Comparison of ENCODE assay signal across 10 cellular contexts in genomic region chr2:181680937-181681811, GRCh38. TPM values are rescaled to one million over a fixed set of nuclear protein-coding genes. Genes with fewer than 3 reads are reported as not detected.
DNase-seq lines count a peak whose midpoint lies in the region; ATAC-seq and TF ChIP-seq lines count a peak whose summit lies in the region.
"Had no signal": no experiment of that assay in that cellular context is flagged by ENCODE, and none has a peak within 500 bp of the region (broad histone marks: within the 10 kb centered on the region; RNA-seq: fewer than 3 reads in every experiment).

No MANE protein-coding gene starts in this region.

- no peaks in the 10 kb centered on the region for H3K9me3 ChIP-seq in CD8-positive, alpha-beta T cell (ENCODE audit: low read length)
- H3K9me3 ChIP-seq in HUES6 (ENCODE audit: control insufficient read depth, insufficient read depth, low read depth, low read length), result no peaks in the 10 kb centered on the region
- no peaks in the 10 kb centered on the region for H3K9me3 ChIP-seq in right cardiac atrium (ENCODE audit: control insufficient read depth, low read length)

- TF ChIP-seq CTCF in CD8-positive, alpha-beta T cell (IDR thresholded peaks at IDR 0.05), result no peak
- TF ChIP-seq CTCF in neural crest cell (conservative IDR thresholded peaks at IDR 0.05), result no peak
- no peak for TF ChIP-seq CTCF in GM10266 (IDR thresholded peaks at IDR 0.05; ENCODE audit: control insufficient read depth, insufficient read depth, low read depth, missing control alignments)

- H3K4me1 ChIP-seq in CD8-positive, alpha-beta T cell (ENCODE audit: insufficient read depth, low read length), result peaks cover 48% of the 10 kb centered on the region
- H3K4me1 ChIP-seq in HUES6 (ENCODE audit: control insufficient read depth, insufficient read depth, low read length) (peaks cover 25% of the 10 kb centered on the region), right cardiac atrium (ENCODE audit: control insufficient read depth, insufficient read depth, low read length) (peaks cover 3% of the 10 kb centered on the region)

- DNase-seq in CD8-positive, alpha-beta T cell, result no peak
- DNase-seq in neural crest cell (ENCODE audit: low read depth, low spot score), result no peak
- DNase-seq in GM10266 (ENCODE audit: extremely low spot score), result no peak
- no peak for DNase-seq in right cardiac atrium
- DNase-seq in NCI-H2107 treated with DMSO at 0.1 percent for 48 hours (lab: John Stamatoyannopoulos, UW; ENCODE audit: unreplicated experiment), result no peak
- DNase-seq: NCI-H146 had no signal

- peak overlapping the region; percentile 50 for H3K4me3 Mint-ChIP-seq in CD8-positive, alpha-beta T cell
- peak overlapping the region; percentile 30 for H3K4me3 Mint-ChIP-seq in dendritic cell treated with granulocyte-macrophage colony-stimulating factor and Interleukin-4, amounts not matched to agents 40 ng/mL and 50 ng/mL, for 4 days
- H3K4me3 Mint-ChIP-seq in neural crest cell, result peak overlapping the region; percentile 85

- H3K27me3 Mint-ChIP-seq in CD8-positive, alpha-beta T cell (ENCODE audit: low read depth), result peaks cover 79% of the 10 kb centered on the region
- peaks cover 86% of the 10 kb centered on the region for H3K27me3 Mint-ChIP-seq in dendritic cell treated with granulocyte-macrophage colony-stimulating factor and Interleukin-4, amounts not matched to agents 40 ng/mL and 50 ng/mL, for 4 days
- H3K27me3 Mint-ChIP-seq in neural crest cell (ENCODE audit: low read depth), result peaks cover 96% of the 10 kb centered on the region

- no peak overlapping the region for H3K9ac ChIP-seq in HUES6 (ENCODE audit: low read length)

- H3K4me1 Mint-ChIP-seq in CD8-positive, alpha-beta T cell (ENCODE audit: low read depth), result peaks cover 57% of the 10 kb centered on the region
- H3K4me1 Mint-ChIP-seq in dendritic cell treated with granulocyte-macrophage colony-stimulating factor and Interleukin-4, amounts not matched to agents 40 ng/mL and 50 ng/mL, for 4 days (ENCODE audit: low read depth), result peaks cover 59% of the 10 kb centered on the region
- peaks cover 46% of the 10 kb centered on the region for H3K4me1 Mint-ChIP-seq in neural crest cell

- H3K36me3 Mint-ChIP-seq in CD8-positive, alpha-beta T cell, result no peaks in the 10 kb centered on the region
- no peaks in the 10 kb centered on the region for H3K36me3 Mint-ChIP-seq in dendritic cell treated with granulocyte-macrophage colony-stimulating factor and Interleukin-4, amounts not matched to agents 40 ng/mL and 50 ng/mL, for 4 days (ENCODE audit: low read depth)
- H3K36me3 Mint-ChIP-seq in neural crest cell (ENCODE audit: low read depth), result no peaks in the 10 kb centered on the region

- H3K36me3 ChIP-seq in CD8-positive, alpha-beta T cell (ENCODE audit: insufficient read depth, low read length), result no peaks in the 10 kb centered on the region
- H3K36me3 ChIP-seq in HUES6 (ENCODE audit: control insufficient read depth, insufficient read depth, low read length), result no peaks in the 10 kb centered on the region

- POLR2A ChIA-PET in CD8-positive, alpha-beta T cell (lab: Charles Lee), result no interaction called here

- 3% methylated on average over 38 of the region's 38 CpGs for WGBS in right cardiac atrium

- H3K9me3 Mint-ChIP-seq in CD8-positive, alpha-beta T cell, result peaks cover 3% of the 10 kb centered on the region
- no peaks in the 10 kb centered on the region for H3K9me3 Mint-ChIP-seq in dendritic cell treated with granulocyte-macrophage colony-stimulating factor and Interleukin-4, amounts not matched to agents 40 ng/mL and 50 ng/mL, for 4 days
- no peaks in the 10 kb centered on the region for H3K9me3 Mint-ChIP-seq in neural crest cell

- peaks cover 55% of the 10 kb centered on the region for H3K27me3 ChIP-seq in CD8-positive, alpha-beta T cell (ENCODE audit: insufficient read depth, low read length)
- H3K27me3 ChIP-seq in HUES6 (ENCODE audit: control insufficient read depth, insufficient read depth, low read length) (peaks cover 100% of the 10 kb centered on the region), right cardiac atrium (ENCODE audit: control insufficient read depth, insufficient read depth) (peaks cover 7% of the 10 kb centered on the region)

- intact Hi-C loops in CD8-positive, alpha-beta T cell (cut with DNase I, micrococcal nuclease), result no loop called here
- intact Hi-C loops in dendritic cell treated with granulocyte-macrophage colony-stimulating factor and Interleukin-4, amounts not matched to agents 40 ng/mL and 50 ng/mL, for 4 days (cut with micrococcal nuclease), result no loop called here
- intact Hi-C loops in right cardiac atrium (cut with DNase I), result no loop called here

- H3K27ac ChIP-seq in CD8-positive, alpha-beta T cell (ENCODE audit: low read depth, low read length), result no peak overlapping the region
- H3K27ac ChIP-seq in HUES6 (ENCODE audit: low read depth, low read length) (no peak overlapping the region), right cardiac atrium (ENCODE audit: low read length) (no peak overlapping the region)

- H3K27ac Mint-ChIP-seq in CD8-positive, alpha-beta T cell, result no peak overlapping the region
- no peak overlapping the region for H3K27ac Mint-ChIP-seq in dendritic cell treated with granulocyte-macrophage colony-stimulating factor and Interleukin-4, amounts not matched to agents 40 ng/mL and 50 ng/mL, for 4 days
- no peak overlapping the region for H3K27ac Mint-ChIP-seq in neural crest cell (ENCODE audit: unreplicated experiment)

- CTCF ChIA-PET in CD8-positive, alpha-beta T cell (lab: Charles Lee), result no interaction called here

- H3K4me3 ChIP-seq in CD8-positive, alpha-beta T cell (ENCODE audit: low read depth, low read length), result peak overlapping the region; percentile 9
- H3K4me3 ChIP-seq in HUES6 (ENCODE audit: low read depth, low read length) (peak overlapping the region; percentile 66), right cardiac atrium (ENCODE audit: low read length) (no peak overlapping the region)

- no peak for ATAC-seq in CD8-positive, alpha-beta T cell
- ATAC-seq in right cardiac atrium, result no peak
- ATAC-seq in GM18867 (IDR thresholded peaks at IDR 0.05; ENCODE audit: unreplicated experiment), result no peak

RNA-seq across cellular contexts. Expression of gene NEUROD1, which starts 0.9 kb away (rescaled TPM):
- not detected for total RNA-seq in CD8-positive, alpha-beta T cell
- 2.5 and 2.7 TPM in 2 replicates for total RNA-seq in neural crest cell
- total RNA-seq in right cardiac atrium, result not detected
- polyA plus RNA-seq in right cardiac atrium, result not detected
- total RNA-seq: activated naive CD4-positive, alpha-beta T cell treated with anti-CD3 and anti-CD28 coated beads, Interleukin-2, amount 50 U/mL, for 72 hours had no signal

RNA-seq across cellular contexts. Expression of gene CERKL, which starts 24.3 kb away (rescaled TPM):
- not detected for total RNA-seq in CD8-positive, alpha-beta T cell
- total RNA-seq in neural crest cell (0.23 and 0.28 TPM in 2 replicates), right cardiac atrium (not detected)
- polyA plus RNA-seq in right cardiac atrium, result not detected
- total RNA-seq: activated naive CD4-positive, alpha-beta T cell treated with anti-CD3 and anti-CD28 coated beads, Interleukin-2, amount 50 U/mL, for 72 hours had no signal

Comparison
In these comparisons a context has a peak if more than half of its experiments do, and no peak if none do; other contexts are left out.
1. H3K4me3 Mint-ChIP-seq: peak in every context shown above with its lines; median percentile 85 in neural crest cell; 50 in CD8-positive, alpha-beta T cell; 30 in dendritic cell treated with granulocyte-macrophage colony-stimulating factor and Interleukin-4, amounts not matched to agents 40 ng/mL and 50 ng/mL, for 4 days.